ENCODE assay signal across 17 cellular contexts in the genomic region with DNA sequence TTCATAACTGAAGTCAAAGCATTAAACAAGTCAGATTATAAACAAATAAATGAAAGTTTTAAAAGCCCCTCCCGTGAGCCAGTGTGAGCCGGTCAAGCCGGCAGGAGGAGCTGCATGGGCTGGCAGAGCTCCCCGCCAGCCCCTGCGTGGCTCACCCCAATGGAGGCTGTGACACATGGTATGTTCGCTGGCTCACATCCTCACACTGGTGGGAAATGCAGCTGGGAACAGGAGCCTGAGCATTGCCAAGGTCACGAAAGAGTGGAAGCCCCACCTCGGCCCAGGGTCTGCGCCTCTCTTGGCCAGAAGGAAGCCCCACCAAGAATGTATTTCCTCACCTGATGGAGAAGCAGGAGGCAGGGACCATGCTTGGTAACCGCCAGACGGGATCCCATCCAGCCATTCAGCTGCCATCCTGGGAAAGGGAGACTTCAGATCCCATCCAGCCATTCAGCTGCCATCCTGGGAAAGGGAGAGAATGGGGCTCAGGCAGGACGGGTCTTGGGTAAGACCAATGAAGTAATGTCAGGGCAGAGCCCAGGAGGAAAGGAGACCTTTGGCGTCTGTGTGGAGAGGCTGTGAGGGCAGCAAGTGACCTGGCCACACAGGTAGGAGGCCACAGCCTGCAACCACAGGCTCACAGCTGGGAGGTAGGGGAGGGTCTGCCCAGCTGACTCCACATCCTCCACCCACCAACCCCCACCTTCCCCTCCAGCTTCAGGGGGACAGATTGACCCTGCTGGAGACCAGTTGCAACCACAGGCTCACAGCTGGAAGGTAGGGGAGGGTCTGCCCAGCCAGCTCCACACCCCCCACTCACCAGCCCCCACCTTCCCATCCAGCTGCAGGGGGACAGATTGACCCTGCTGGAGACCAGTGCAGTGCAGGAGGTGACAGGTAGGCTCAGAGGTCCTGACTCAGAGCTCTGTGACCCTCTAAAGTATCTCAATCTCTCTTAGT.
"Had no signal": no experiment of that assay in that cellular context is flagged by ENCODE, and none has a peak within 500 bp of the region (broad histone marks: within the 10 kb centered on the region; RNA-seq: fewer than 3 reads in every experiment).

No MANE protein-coding gene starts in this region.

- H3K4me1 ChIP-seq: left lung, right lobe of liver, tibial artery had no signal

- H3K27me3 Mint-ChIP-seq: activated naive CD8-positive, alpha-beta T cell treated with anti-CD3 and anti-CD28 coated beads, Interleukin-2, amount 10 ng/mL, durations not matched to agents 7 days and 5 days; activated T-cell treated with anti-CD3 and anti-CD28 coated beads, Interleukin-2, amount 50 U/mL, for 24 hours; T-helper 17 cell had no signal

- H3K27ac ChIP-seq: left lung, right lobe of liver, tibial artery had no signal

- H3K4me3 Mint-ChIP-seq: activated naive CD8-positive, alpha-beta T cell treated with anti-CD3 and anti-CD28 coated beads, Interleukin-2, amount 10 ng/mL, durations not matched to agents 7 days and 5 days; activated T-cell treated with anti-CD3 and anti-CD28 coated beads, Interleukin-2, amount 50 U/mL, for 24 hours; brain; neural crest cell; T-helper 17 cell had no signal

- H3K4me3 ChIP-seq: left lung, right lobe of liver, tibial artery had no signal

- H3K27me3 ChIP-seq: right lobe of liver, tibial artery had no signal

- H3K36me3 ChIP-seq: left lung, right lobe of liver, tibial artery had no signal

- FAIRE-seq: colon, frontal cortex, kidney had no signal

- ATAC-seq: left lung, T-helper 17 cell had no signal

- H3K27ac Mint-ChIP-seq: activated naive CD8-positive, alpha-beta T cell treated with anti-CD3 and anti-CD28 coated beads, Interleukin-2, amount 10 ng/mL, durations not matched to agents 7 days and 5 days; activated T-cell treated with anti-CD3 and anti-CD28 coated beads, Interleukin-2, amount 50 U/mL, for 24 hours; activated T-helper 2 cell treated with anti-CD3 and anti-CD28 coated beads, Interferon-gamma antibody, Interleukin-2, Interleukin-4, amounts not matched to agents 10 μg/mL and 5 μg/mL and 100 μg/mL, durations not matched to agents 14 hours and 24 hours and 36 hours; brain; T-helper 17 cell had no signal

- H3K9me3 Mint-ChIP-seq: activated naive CD8-positive, alpha-beta T cell treated with anti-CD3 and anti-CD28 coated beads, Interleukin-2, amount 10 ng/mL, durations not matched to agents 7 days and 5 days; activated T-cell treated with anti-CD3 and anti-CD28 coated beads, Interleukin-2, amount 50 U/mL, for 24 hours; activated T-helper 2 cell treated with anti-CD3 and anti-CD28 coated beads, Interferon-gamma antibody, Interleukin-2, Interleukin-4, amounts not matched to agents 10 μg/mL and 5 μg/mL and 100 μg/mL, durations not matched to agents 14 hours and 24 hours and 36 hours; neural crest cell had no signal

- H3K9me3 ChIP-seq: left lung, right lobe of liver, tibial artery had no signal

- H3K4me1 Mint-ChIP-seq: activated naive CD8-positive, alpha-beta T cell treated with anti-CD3 and anti-CD28 coated beads, Interleukin-2, amount 10 ng/mL, durations not matched to agents 7 days and 5 days; neural crest cell; T-helper 17 cell had no signal

- H3K36me3 Mint-ChIP-seq: activated naive CD8-positive, alpha-beta T cell treated with anti-CD3 and anti-CD28 coated beads, Interleukin-2, amount 10 ng/mL, durations not matched to agents 7 days and 5 days; brain had no signal

- DNase-seq: activated CD4-positive, alpha-beta T cell treated with anti-CD3 and anti-CD28 coated beads, Interleukin-2, amount 50 U/mL, for 4 hours; activated naive CD4-positive, alpha-beta T cell treated with Interleukin-2 at 50 U/mL for 16 hours; activated naive CD8-positive, alpha-beta T cell treated with anti-CD3 and anti-CD28 coated beads, Interleukin-2, amount 10 ng/mL, durations not matched to agents 7 days and 5 days; activated T-cell treated with anti-CD3 and anti-CD28 coated beads, Interleukin-2, amount 50 U/mL, for 24 hours; central memory CD4-positive, alpha-beta T cell; kidney; mammary epithelial cell; stimulated activated naive CD4-positive, alpha-beta T cell; T-helper 17 cell had no signal
